In the genomic region with DNA sequence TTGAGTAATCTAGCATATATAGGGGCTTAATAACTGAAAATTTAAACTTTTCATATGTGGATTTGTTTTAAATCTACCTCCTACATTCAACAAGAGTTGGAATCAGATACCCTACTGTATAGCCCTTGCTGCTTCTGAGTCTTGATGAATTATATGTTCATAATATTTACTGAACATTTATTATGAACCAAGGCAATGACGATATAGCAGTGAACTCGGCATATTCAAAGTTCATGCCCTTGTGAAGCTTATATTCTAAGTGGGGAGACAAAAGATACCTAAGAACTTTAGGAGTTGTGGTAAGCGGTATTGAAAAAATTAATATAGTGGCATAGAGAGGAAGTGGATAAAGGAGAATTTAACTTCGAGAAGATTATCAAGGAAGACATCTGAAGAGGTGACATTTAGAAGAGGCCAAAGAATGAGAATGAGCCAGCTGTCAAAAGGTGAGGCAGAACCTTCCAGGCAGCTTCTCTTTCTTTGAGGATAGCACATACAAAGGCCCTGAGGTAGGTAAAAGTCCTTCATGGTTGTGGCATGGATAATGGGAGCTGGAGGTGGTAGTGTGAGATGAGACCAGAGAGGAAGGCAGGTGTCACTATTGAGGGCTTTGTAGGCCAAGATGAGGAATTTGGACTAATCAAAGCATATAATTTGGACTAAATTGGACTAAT, we compare ENCODE assay signal across 23 cellular contexts. TPM values are rescaled to one million over a fixed set of nuclear protein-coding genes. Genes with fewer than 3 reads are reported as not detected.
DNase-seq lines count a peak whose midpoint lies in the region; ATAC-seq and TF ChIP-seq lines count a peak whose summit lies in the region.
"Had no signal": no experiment of that assay in that cellular context is flagged by ENCODE, and none has a peak within 500 bp of the region (broad histone marks: within the 10 kb centered on the region; RNA-seq: fewer than 3 reads in every experiment).

No MANE protein-coding gene starts in this region.

- H3K79me2 ChIP-seq in GM23248 (ENCODE audit: insufficient read depth) = peaks cover 99% of the 10 kb centered on the region
- peaks cover 88% of the 10 kb centered on the region for H3K79me2 ChIP-seq in osteoblast (ENCODE audit: insufficient read depth, low read length)

- no peak overlapping the region for H3K4me3 Mint-ChIP-seq in activated CD4-positive, alpha-beta memory T cell treated with anti-CD3 and anti-CD28 coated beads, Interleukin-2, amount 10 ng/mL, durations not matched to agents 7 days and 5 days
- no peak overlapping the region for H3K4me3 Mint-ChIP-seq in activated CD4-positive, alpha-beta memory T cell treated with anti-CD3 and anti-CD28 coated beads for 36 hours
- no peak overlapping the region for H3K4me3 Mint-ChIP-seq in activated T-helper 17 cell treated with anti-CD3 and anti-CD28 coated beads, Interleukin-2, amount 50 U/mL, for 72 hours

- H2AFZ ChIP-seq in GM23248 = no peak overlapping the region
- no peak overlapping the region for H2AFZ ChIP-seq in osteoblast (ENCODE audit: low read length)

- peak overlapping the region; percentile 62 for H3K27ac Mint-ChIP-seq in activated CD4-positive, alpha-beta memory T cell treated with anti-CD3 and anti-CD28 coated beads, Interleukin-2, amount 10 ng/mL, durations not matched to agents 7 days and 5 days
- no peak overlapping the region for H3K27ac Mint-ChIP-seq in activated CD4-positive, alpha-beta memory T cell treated with anti-CD3 and anti-CD28 coated beads for 36 hours
- H3K27ac Mint-ChIP-seq in activated T-helper 17 cell treated with anti-CD3 and anti-CD28 coated beads, Interleukin-2, amount 50 U/mL, for 72 hours = peak overlapping the region; percentile 10

- H3K4me3 ChIP-seq in GM23248 = no peak overlapping the region
- H3K4me3 ChIP-seq in osteoblast (ENCODE audit: insufficient read depth, low read length) = no peak overlapping the region
- H3K4me3 ChIP-seq: dorsolateral prefrontal cortex, left lung, prostate gland, stomach, thyroid gland had no signal

- 62 to 63% methylated on average over 4 of the region's 4 CpGs for WGBS in GM23248 (ENCODE audit: low coverage in 1 of 2, low lambda C conversion rate in 2 of 2, missing lambda C conversion rate in 2 of 2), 2 experiments

- 0 out of 2 replicates have a peak overlapping the region, but pooled peaks have one; percentile 10 for H3K27ac ChIP-seq in GM23248
- peak overlapping the region; percentile 37 for H3K27ac ChIP-seq in osteoblast (ENCODE audit: low read depth, low read length)
- H3K27ac ChIP-seq: dorsolateral prefrontal cortex, left lung, prostate gland, stomach, thyroid gland had no signal

- in situ Hi-C loops in GM23248 (cut with MboI) = no loop called here

- no peak for ATAC-seq in activated T-helper 17 cell treated with anti-CD3 and anti-CD28 coated beads, Interleukin-2, amount 50 U/mL, for 72 hours (replicated peaks)
- ATAC-seq in GM21447 (IDR thresholded peaks at IDR 0.05; ENCODE audit: unreplicated experiment) = no peak
- ATAC-seq in GM21576 (IDR thresholded peaks at IDR 0.05; ENCODE audit: unreplicated experiment) = no peak
- ATAC-seq: left lung had no signal

- CTCF ChIA-PET in activated CD4-positive, alpha-beta memory T cell treated with anti-CD3 and anti-CD28 coated beads, Interleukin-2, amount 10 ng/mL, durations not matched to agents 7 days and 5 days (lab: Charles Lee) = interaction anchor here (1.7 to 2.0 kb wide), 2 partner anchors 25 to 27 kb away, joined by 7 to 9 read pairs; no protein-coding TSS in a partner anchor
- CTCF ChIA-PET in activated CD4-positive, alpha-beta memory T cell treated with anti-CD3 and anti-CD28 coated beads for 36 hours (lab: Charles Lee) = interaction anchor here (0.6 to 1.3 kb wide), 2 partner anchors 60 to 472 kb away, joined by 3 read pairs; no protein-coding TSS in a partner anchor

- peaks cover 68% of the 10 kb centered on the region for H3F3A ChIP-seq in GM23248 (ENCODE audit: insufficient read depth)

- POLR2A ChIA-PET in activated CD4-positive, alpha-beta memory T cell treated with anti-CD3 and anti-CD28 coated beads, Interleukin-2, amount 10 ng/mL, durations not matched to agents 7 days and 5 days (lab: Charles Lee) = interaction anchor here (1.6 to 3.2 kb wide), 4 partner anchors 10 to 28 kb away, joined by 5 to 17 read pairs (median 6); a partner anchor contains a TSS
- POLR2A ChIA-PET in activated CD4-positive, alpha-beta memory T cell treated with anti-CD3 and anti-CD28 coated beads for 36 hours (lab: Charles Lee) = no interaction called here

- H3K4me1 ChIP-seq in GM23248 (ENCODE audit: insufficient read depth) (no peaks in the 10 kb centered on the region), osteoblast (ENCODE audit: insufficient read depth, low read length) (peaks cover 17% of the 10 kb centered on the region)
- H3K4me1 ChIP-seq: prostate gland, thyroid gland had no signal

- peaks cover 9% of the 10 kb centered on the region; the same call in 1 of the 2 replicates for H4K20me1 ChIP-seq in GM23248 (ENCODE audit: insufficient read depth)
- peaks cover 57% of the 10 kb centered on the region for H4K20me1 ChIP-seq in osteoblast (ENCODE audit: insufficient read depth, low read length)

- no peak overlapping the region for H3K4me2 ChIP-seq in GM23248 (ENCODE audit: unreplicated experiment)
- H3K4me2 ChIP-seq in osteoblast (ENCODE audit: insufficient read depth, low read length) = no peak overlapping the region

- no peaks in the 10 kb centered on the region for H3K9me3 Mint-ChIP-seq in activated CD4-positive, alpha-beta memory T cell treated with anti-CD3 and anti-CD28 coated beads, Interleukin-2, amount 10 ng/mL, durations not matched to agents 7 days and 5 days
- H3K9me3 Mint-ChIP-seq in activated CD4-positive, alpha-beta memory T cell treated with anti-CD3 and anti-CD28 coated beads for 36 hours = no peaks in the 10 kb centered on the region
- no peaks in the 10 kb centered on the region for H3K9me3 Mint-ChIP-seq in activated T-helper 17 cell treated with anti-CD3 and anti-CD28 coated beads, Interleukin-2, amount 50 U/mL, for 72 hours

- no peak for TF ChIP-seq CTCF in osteoblast (IDR thresholded peaks at IDR 0.05; ENCODE audit: extremely low read depth, low read depth, low read length)

- no peaks in the 10 kb centered on the region for H3K9me2 ChIP-seq in GM23248 (ENCODE audit: insufficient read depth)

- H3K9me3 ChIP-seq in GM23248 (ENCODE audit: low read depth) (no peaks in the 10 kb centered on the region), osteoblast (ENCODE audit: low read depth, low read length) (no peaks in the 10 kb centered on the region)
- H3K9me3 ChIP-seq: left lung, prostate gland, stomach, thyroid gland had no signal

- H3K36me3 ChIP-seq in GM23248 (ENCODE audit: low read depth) = peaks cover 84% of the 10 kb centered on the region
- H3K36me3 ChIP-seq in osteoblast (ENCODE audit: insufficient read depth, low read length) = peaks cover 90% of the 10 kb centered on the region

- H3K4me1 Mint-ChIP-seq in activated CD4-positive, alpha-beta memory T cell treated with anti-CD3 and anti-CD28 coated beads, Interleukin-2, amount 10 ng/mL, durations not matched to agents 7 days and 5 days = peaks cover 16% of the 10 kb centered on the region
- peaks cover 1% of the 10 kb centered on the region for H3K4me1 Mint-ChIP-seq in activated CD4-positive, alpha-beta memory T cell treated with anti-CD3 and anti-CD28 coated beads for 36 hours (ENCODE audit: low read depth)
- no peaks in the 10 kb centered on the region for H3K4me1 Mint-ChIP-seq in activated T-helper 17 cell treated with anti-CD3 and anti-CD28 coated beads, Interleukin-2, amount 50 U/mL, for 72 hours

- intact Hi-C loops in activated CD4-positive, alpha-beta memory T cell treated with anti-CD3 and anti-CD28 coated beads for 36 hours (cut with micrococcal nuclease) = no loop called here

- H3K36me3 Mint-ChIP-seq in activated CD4-positive, alpha-beta memory T cell treated with anti-CD3 and anti-CD28 coated beads, Interleukin-2, amount 10 ng/mL, durations not matched to agents 7 days and 5 days (ENCODE audit: low read depth) = peaks cover 58% of the 10 kb centered on the region
- H3K36me3 Mint-ChIP-seq in activated CD4-positive, alpha-beta memory T cell treated with anti-CD3 and anti-CD28 coated beads for 36 hours = peaks cover 48% of the 10 kb centered on the region
- H3K36me3 Mint-ChIP-seq in activated T-helper 17 cell treated with anti-CD3 and anti-CD28 coated beads, Interleukin-2, amount 50 U/mL, for 72 hours (ENCODE audit: low read depth) = peaks cover 97% of the 10 kb centered on the region

- no peak overlapping the region for H3K9ac ChIP-seq in GM23248

- H3K27me3 Mint-ChIP-seq in activated CD4-positive, alpha-beta memory T cell treated with anti-CD3 and anti-CD28 coated beads, Interleukin-2, amount 10 ng/mL, durations not matched to agents 7 days and 5 days = no peaks in the 10 kb centered on the region
- H3K27me3 Mint-ChIP-seq in activated CD4-positive, alpha-beta memory T cell treated with anti-CD3 and anti-CD28 coated beads for 36 hours = no peaks in the 10 kb centered on the region
- no peaks in the 10 kb centered on the region for H3K27me3 Mint-ChIP-seq in activated T-helper 17 cell treated with anti-CD3 and anti-CD28 coated beads, Interleukin-2, amount 50 U/mL, for 72 hours

- DNase-seq in activated CD4-positive, alpha-beta memory T cell treated with anti-CD3 and anti-CD28 coated beads, Interleukin-2, amount 10 ng/mL, durations not matched to agents 7 days and 5 days = no peak
- DNase-seq in activated CD4-positive, alpha-beta memory T cell treated with anti-CD3 and anti-CD28 coated beads for 36 hours = no peak
- DNase-seq in GM23248 = no peak
- DNase-seq in osteoblast (ENCODE audit: insufficient read length, low spot score, missing footprints) = no peak
- no peak for DNase-seq in NCI-H1694 (lab: John Stamatoyannopoulos, UW)
- DNase-seq: ACHN; activated naive CD4-positive, alpha-beta T cell treated with Interleukin-2 at 50 U/mL for 16 hours; activated T-cell treated with anti-CD3 and anti-CD28 coated beads, Interleukin-2, amount 50 U/mL, for 1 hour; cerebellar nuclear complex; DMS79; dorsolateral prefrontal cortex; GF-D8; left lung; NCI-H1092; NCI-H1930; NCI-H526; NK-92 treated with Interleukin-12 subunit alpha and Interleukin-12 subunit beta, amount 100 ng/mL, for 24 hours; stomach; thyroid gland had no signal

- no peaks in the 10 kb centered on the region for H3K27me3 ChIP-seq in GM23248 (replicated peaks; ENCODE audit: insufficient read depth)
- H3K27me3 ChIP-seq in osteoblast (ENCODE audit: insufficient read depth, low read length) = no peaks in the 10 kb centered on the region
- H3K27me3 ChIP-seq: dorsolateral prefrontal cortex, left lung, stomach, thyroid gland had no signal

RNA-seq across cellular contexts. Expression of a gene that starts 10.2 kb away (rescaled TPM):
- 1 to 10 TPM; 3.4 to 4.2 TPM for total RNA-seq in activated CD4-positive, alpha-beta memory T cell treated with anti-CD3 and anti-CD28 coated beads, Interleukin-2, amount 10 ng/mL, durations not matched to agents 7 days and 5 days
- total RNA-seq in activated CD4-positive, alpha-beta memory T cell treated with anti-CD3 and anti-CD28 coated beads for 36 hours = 1 to 10 TPM; 4.7 TPM
- 6.9 and 9.0 TPM in 2 replicates for total RNA-seq in GM23248 (2014; rRNA removed; shearing (Covaris generic))
- 5.3 and 5.7 TPM in 2 replicates for polyA plus RNA-seq in GM23248 (2016; fragmentation: Nextera tagmentation; extraction: Ambion mirVana)
- total RNA-seq in activated T-helper 17 cell treated with anti-CD3 and anti-CD28 coated beads, Interleukin-2, amount 50 U/mL, for 72 hours = 1 to 10 TPM; 3.0 to 7.3 TPM
- 14.4 and 19.2 TPM in 2 replicates for total RNA-seq in osteoblast
